ENCODE assay signal across 8 cellular contexts in the genomic region with DNA sequence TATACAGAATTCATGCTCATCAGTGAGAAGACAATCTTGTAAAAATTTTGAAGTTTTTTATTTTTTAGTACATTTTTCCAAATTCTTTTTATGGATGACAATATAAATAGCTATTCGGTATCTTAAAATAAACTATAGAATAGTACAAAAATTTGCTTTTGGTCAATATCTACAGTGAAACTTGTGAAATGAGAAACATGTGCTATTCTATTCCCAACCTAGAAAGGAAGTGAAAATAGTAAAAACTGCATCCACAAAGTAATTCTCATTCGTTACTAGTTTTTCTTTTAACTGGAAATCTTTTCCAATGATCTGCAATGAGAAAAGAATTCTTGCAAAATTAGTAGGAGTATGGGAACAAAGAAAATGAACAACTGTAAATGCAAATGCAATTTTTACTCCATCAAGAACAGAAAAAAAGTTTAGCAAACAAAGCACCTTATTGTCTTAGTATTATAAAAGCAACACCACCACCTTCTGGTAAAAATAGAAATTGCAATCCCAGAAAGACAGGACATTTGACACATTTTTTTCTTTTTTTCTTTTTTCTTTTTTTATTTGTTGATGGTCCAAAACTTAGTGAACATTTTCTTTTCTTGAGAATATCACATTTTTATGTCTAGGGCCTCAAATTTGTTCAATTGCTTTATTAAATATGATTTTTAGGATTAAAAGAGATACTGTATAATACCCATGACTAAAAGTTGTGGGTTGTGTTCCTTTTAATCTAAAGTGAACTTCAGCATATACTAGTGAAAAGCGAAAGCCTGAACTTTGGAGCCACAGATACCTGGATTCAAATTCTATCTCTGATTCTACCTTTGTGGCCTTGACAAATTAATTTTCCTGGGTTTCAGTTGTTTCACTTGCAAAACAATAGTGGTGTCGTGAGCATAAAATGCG.
DNase-seq lines count a peak whose midpoint lies in the region; ATAC-seq and TF ChIP-seq lines count a peak whose summit lies in the region.

No MANE protein-coding gene starts in this region.

- H3K14ac ChIP-seq in mesenchymal stem cell (ENCODE audit: low read length in 2 of 2): no peak overlapping the region

- peak; percentile 63 for ATAC-seq in GM21515 (IDR thresholded peaks at IDR 0.05; ENCODE audit: unreplicated experiment)
- ATAC-seq in activated CD4-positive, CD25-positive, alpha-beta regulatory T cell treated with anti-CD3 and anti-CD28 coated beads, Interleukin-2, amount 50 U/mL, for 24 hours: no peak

- H3K4me2 ChIP-seq in mesenchymal stem cell (ENCODE audit: low read length, poor library complexity, severe bottlenecking): no peak overlapping the region

- H4K8ac ChIP-seq in mesenchymal stem cell (ENCODE audit: low read length): no peak overlapping the region

- H3K36me3 Mint-ChIP-seq in activated CD4-positive, alpha-beta T cell treated with anti-CD3 and anti-CD28 coated beads, Interleukin-2, amount 10 ng/mL, durations not matched to agents 24 days and 14 days (ENCODE audit: low read depth): no peaks in the 10 kb centered on the region

- no peak overlapping the region for H3K27ac Mint-ChIP-seq in activated CD4-positive, alpha-beta T cell treated with anti-CD3 and anti-CD28 coated beads, Interleukin-2, amount 10 ng/mL, durations not matched to agents 24 days and 14 days

- H2BK5ac ChIP-seq in mesenchymal stem cell (ENCODE audit: low read depth, low read length, poor library complexity, severe bottlenecking): no peak overlapping the region

- no peak for TF ChIP-seq POLR2A in NB4 (IDR thresholded peaks at IDR 0.05; ENCODE audit: extremely low read depth, insufficient read length)

- no peak overlapping the region for H4K91ac ChIP-seq in mesenchymal stem cell (ENCODE audit: low read length)

- H3K4me3 ChIP-seq in NB4 (ENCODE audit: low read depth, low read length) (no peak overlapping the region), astrocyte of the spinal cord (ENCODE audit: low read depth, low read length) (no peak overlapping the region), mesenchymal stem cell (ENCODE audit: insufficient read depth in 1 of 2, low read depth in 1 of 2, low read length in 2 of 2) (no peak overlapping the region)

- in situ Hi-C loops in astrocyte of the spinal cord (cut with HindIII; ENCODE audit: low sequenced_read_pairs): no loop called here

- peaks cover 14% of the 10 kb centered on the region for H3K9me3 ChIP-seq in mesenchymal stem cell (ENCODE audit: control insufficient read depth, low read length)

- no peaks in the 10 kb centered on the region for H3K4me1 ChIP-seq in mesenchymal stem cell (ENCODE audit: control insufficient read depth, insufficient read depth, low read depth, low read length)

- no peak overlapping the region for H2BK120ac ChIP-seq in mesenchymal stem cell (ENCODE audit: low read depth, low read length)

- no peaks in the 10 kb centered on the region for H3K79me1 ChIP-seq in mesenchymal stem cell (replicated peaks; ENCODE audit: low read length, poor library complexity, severe bottlenecking)

- H3K9ac ChIP-seq in mesenchymal stem cell (ENCODE audit: low read length): no peak overlapping the region

- H3K23ac ChIP-seq in mesenchymal stem cell (ENCODE audit: low read length in 2 of 2): no peak overlapping the region

- peaks cover 9% of the 10 kb centered on the region for H3K27me3 Mint-ChIP-seq in activated CD4-positive, alpha-beta T cell treated with anti-CD3 and anti-CD28 coated beads, Interleukin-2, amount 10 ng/mL, durations not matched to agents 24 days and 14 days

- H3K36me3 ChIP-seq in mesenchymal stem cell (ENCODE audit: control insufficient read depth in 1 of 2, insufficient read depth in 2 of 2, low read depth in 1 of 2, low read length in 2 of 2): no peaks in the 10 kb centered on the region

- H2BK15ac ChIP-seq in mesenchymal stem cell (ENCODE audit: low read depth, poor library complexity, severe bottlenecking): no peak overlapping the region

- no peak overlapping the region for H3K27ac ChIP-seq in mesenchymal stem cell (ENCODE audit: low read length, poor library complexity, severe bottlenecking)

- H2AK5ac ChIP-seq in mesenchymal stem cell (ENCODE audit: low read length, severe bottlenecking): no peak overlapping the region

- WGBS in mesenchymal stem cell: 94% methylated on average over 3 of the region's 5 CpGs

- H3K9me3 Mint-ChIP-seq in activated CD4-positive, alpha-beta T cell treated with anti-CD3 and anti-CD28 coated beads, Interleukin-2, amount 10 ng/mL, durations not matched to agents 24 days and 14 days: no peaks in the 10 kb centered on the region

- H2BK12ac ChIP-seq in mesenchymal stem cell (ENCODE audit: low read length in 2 of 2): no peak overlapping the region

- no peak overlapping the region for H2AFZ ChIP-seq in mesenchymal stem cell (ENCODE audit: low read depth, low read length)

- no peaks in the 10 kb centered on the region for H3K27me3 ChIP-seq in mesenchymal stem cell (ENCODE audit: control insufficient read depth in 1 of 2, insufficient read depth in 1 of 2, low read length in 2 of 2)

- no peak overlapping the region for H3K4ac ChIP-seq in mesenchymal stem cell (ENCODE audit: low read depth in 1 of 2, low read length in 2 of 2)

- peak; percentile 61 for DNase-seq in ELR (ENCODE audit: low read depth)
- peak; percentile 46 for DNase-seq in NB4 (ENCODE audit: low read depth)
- DNase-seq in astrocyte of the spinal cord (ENCODE audit: low read depth, low spot score): peak; percentile 52
- peak; percentile 54 for DNase-seq in mesenchymal stem cell
- DNase-seq in activated CD4-positive, alpha-beta T cell treated with anti-CD3 and anti-CD28 coated beads, Interleukin-2, amount 10 ng/mL, durations not matched to agents 24 days and 14 days: no peak
- DNase-seq in activated CD4-positive, CD25-positive, alpha-beta regulatory T cell (lab: John Stamatoyannopoulos, UW): no peak

- TF ChIP-seq CTCF in NB4 (IDR thresholded peaks at IDR 0.05; ENCODE audit: low read depth, low read length) (peak; percentile 24), astrocyte of the spinal cord (IDR thresholded peaks at IDR 0.05; ENCODE audit: low read depth, low read length) (peak; percentile 52)

- H3K4me1 Mint-ChIP-seq in activated CD4-positive, alpha-beta T cell treated with anti-CD3 and anti-CD28 coated beads, Interleukin-2, amount 10 ng/mL, durations not matched to agents 24 days and 14 days: no peaks in the 10 kb centered on the region

- no peak overlapping the region for H3K18ac ChIP-seq in mesenchymal stem cell (ENCODE audit: low read depth in 1 of 2, low read length in 2 of 2)

- intact Hi-C loops in activated CD4-positive, alpha-beta T cell treated with anti-CD3 and anti-CD28 coated beads, Interleukin-2, amount 10 ng/mL, durations not matched to agents 24 days and 14 days (cut with micrococcal nuclease): no loop called here

- H3K4me3 Mint-ChIP-seq in activated CD4-positive, alpha-beta T cell treated with anti-CD3 and anti-CD28 coated beads, Interleukin-2, amount 10 ng/mL, durations not matched to agents 24 days and 14 days: no peak overlapping the region

Comparison
In these comparisons a context has a peak if more than half of its experiments do, and no peak if none do; other contexts are left out.
1. DNase-seq: peak in ELR (single experiment), NB4 (single experiment), astrocyte of the spinal cord (single experiment) and mesenchymal stem cell (single experiment); none in activated CD4-positive, alpha-beta T cell treated with anti-CD3 and anti-CD28 coated beads, Interleukin-2, amount 10 ng/mL, durations not matched to agents 24 days and 14 days (single experiment) and activated CD4-positive, CD25-positive, alpha-beta regulatory T cell (0 of 4).